In the genomic region with DNA sequence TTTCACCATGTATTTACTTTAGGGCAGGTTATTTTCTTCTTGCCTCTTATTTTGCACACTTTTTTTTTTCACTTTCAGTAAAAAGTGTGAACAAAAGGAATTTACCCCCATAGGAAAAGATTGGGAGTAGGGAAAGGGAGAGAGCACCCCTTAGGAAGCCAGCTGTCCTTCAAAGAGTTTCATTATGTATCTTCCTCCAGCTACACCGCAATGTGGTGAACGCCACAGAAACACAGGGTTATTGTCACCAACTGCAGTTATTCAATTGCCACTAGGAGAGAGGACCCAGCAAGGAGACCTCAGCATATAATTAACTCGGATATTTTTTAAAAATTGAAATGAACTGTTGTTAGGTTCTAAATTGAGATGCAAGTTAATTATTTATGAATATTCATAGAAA, we compare ENCODE assay signal across 8 cellular contexts.
A peak's percentile ranks its signal among the peaks of the same experiment; 100 is the strongest.
DNase-seq lines count a peak whose midpoint lies in the region; ATAC-seq and TF ChIP-seq lines count a peak whose summit lies in the region.

No MANE protein-coding gene starts in this region.

- TF ChIP-seq EP300 in tibial nerve (IDR thresholded peaks at IDR 0.05), result no peak

- CTCF ChIA-PET in activated CD4-positive, alpha-beta memory T cell treated with anti-CD3 and anti-CD28 coated beads for 36 hours (lab: Charles Lee), result interaction anchor here (0.7 to 2.3 kb wide), 8 partner anchors 9 to 1029 kb away, joined by 3 to 7 read pairs (median 4); no protein-coding TSS in a partner anchor

- H2AFZ ChIP-seq in neural progenitor cell (replicated peaks), result no peak overlapping the region

- TF ChIP-seq CTCF in neural progenitor cell (IDR thresholded peaks at IDR 0.05), result no peak
- TF ChIP-seq CTCF in tibial nerve (IDR thresholded peaks at IDR 0.05), result no peak

- no peak overlapping the region for H3K9ac ChIP-seq in neural progenitor cell

- no peaks in the 10 kb centered on the region for H4K20me1 ChIP-seq in neural progenitor cell (ENCODE audit: low read depth)

- peak overlapping the region; percentile 27 for H3K4me3 Mint-ChIP-seq in neural progenitor cell
- H3K4me3 Mint-ChIP-seq in activated CD4-positive, alpha-beta memory T cell treated with anti-CD3 and anti-CD28 coated beads for 36 hours, result no peak overlapping the region

- DNase-seq in NCI-H2107 treated with DMSO at 0.1 percent for 48 hours (lab: John Stamatoyannopoulos, UW; ENCODE audit: unreplicated experiment) (peak; percentile 68), NCI-H2107 (lab: John Stamatoyannopoulos, UW) (no peak), SHP77 treated with DMSO at 0.1 percent for 48 hours (lab: John Stamatoyannopoulos, UW) (peak; percentile 59), neural progenitor cell (ENCODE audit: low spot score) (peak; percentile 13), DMS 273 treated with DMSO at 0.1 percent for 48 hours (lab: John Stamatoyannopoulos, UW) (no peak), tibial nerve (ENCODE audit: low spot score in 2 of 2) (no peak)
- DNase-seq in activated CD4-positive, alpha-beta memory T cell treated with anti-CD3 and anti-CD28 coated beads for 36 hours, result no peak

- H3K9me3 ChIP-seq in neural progenitor cell (ENCODE audit: low read depth), result no peaks in the 10 kb centered on the region
- no peaks in the 10 kb centered on the region for H3K9me3 ChIP-seq in tibial nerve

- H3K36me3 Mint-ChIP-seq in neural progenitor cell, result no peaks in the 10 kb centered on the region
- H3K36me3 Mint-ChIP-seq in activated CD4-positive, alpha-beta memory T cell treated with anti-CD3 and anti-CD28 coated beads for 36 hours, result no peaks in the 10 kb centered on the region

- no peaks in the 10 kb centered on the region for H3K79me2 ChIP-seq in neural progenitor cell (ENCODE audit: low read depth)

- H3K4me3 ChIP-seq in neural progenitor cell (peak overlapping the region; percentile 12), tibial nerve (no peak overlapping the region)

- H3F3A ChIP-seq in neural progenitor cell (ENCODE audit: low read depth), result peaks cover 9% of the 10 kb centered on the region

- H3K27ac ChIP-seq in neural progenitor cell (peak overlapping the region; percentile 73), tibial nerve (no peak overlapping the region)

- H3K4me1 Mint-ChIP-seq in neural progenitor cell, result peaks cover 44% of the 10 kb centered on the region
- no peaks in the 10 kb centered on the region for H3K4me1 Mint-ChIP-seq in activated CD4-positive, alpha-beta memory T cell treated with anti-CD3 and anti-CD28 coated beads for 36 hours (ENCODE audit: low read depth)

- no peaks in the 10 kb centered on the region for H3K9me3 Mint-ChIP-seq in neural progenitor cell
- no peaks in the 10 kb centered on the region for H3K9me3 Mint-ChIP-seq in activated CD4-positive, alpha-beta memory T cell treated with anti-CD3 and anti-CD28 coated beads for 36 hours

- WGBS in tibial nerve, 2 donors, result 35 to 61% methylated on average over 3 of the region's 3 CpGs

- H3K27me3 ChIP-seq in neural progenitor cell (no peaks in the 10 kb centered on the region), tibial nerve (no peaks in the 10 kb centered on the region)

- POLR2A ChIA-PET in activated CD4-positive, alpha-beta memory T cell treated with anti-CD3 and anti-CD28 coated beads for 36 hours (lab: Charles Lee), result no interaction called here

- H3K27me3 Mint-ChIP-seq in neural progenitor cell (ENCODE audit: insufficient read depth, low read depth), result no peaks in the 10 kb centered on the region
- no peaks in the 10 kb centered on the region for H3K27me3 Mint-ChIP-seq in activated CD4-positive, alpha-beta memory T cell treated with anti-CD3 and anti-CD28 coated beads for 36 hours

- H3K4me1 ChIP-seq in neural progenitor cell, result peaks cover 24% of the 10 kb centered on the region
- peaks cover 0 to 14% (median 1%) of the 10 kb centered on the region in 4 donors for H3K4me1 ChIP-seq in tibial nerve

- H3K36me3 ChIP-seq in neural progenitor cell (no peaks in the 10 kb centered on the region), tibial nerve (no peaks in the 10 kb centered on the region)

- intact Hi-C loops in activated CD4-positive, alpha-beta memory T cell treated with anti-CD3 and anti-CD28 coated beads for 36 hours (cut with micrococcal nuclease), result loop anchor here (1.0 kb wide), 1 partner anchor 688 kb away; no protein-coding TSS in a partner anchor

- no peak for TF ChIP-seq POLR2A in tibial nerve (IDR thresholded peaks at IDR 0.05)

- H3K27ac Mint-ChIP-seq in neural progenitor cell, result peak overlapping the region; percentile 98
- H3K27ac Mint-ChIP-seq in activated CD4-positive, alpha-beta memory T cell treated with anti-CD3 and anti-CD28 coated beads for 36 hours, result no peak overlapping the region

- peak overlapping the region; percentile 63 for H3K4me2 ChIP-seq in neural progenitor cell

- peak; percentile 63 for ATAC-seq in HG03064 (IDR thresholded peaks at IDR 0.05; ENCODE audit: low read depth, unreplicated experiment)

Comparison
In these comparisons a context has a peak if more than half of its experiments do, and no peak if none do; other contexts are left out.
1. DNase-seq: peak in NCI-H2107 treated with DMSO at 0.1 percent for 48 hours (single experiment), SHP77 treated with DMSO at 0.1 percent for 48 hours (single experiment) and neural progenitor cell (single experiment); none in NCI-H2107 (single experiment), DMS 273 treated with DMSO at 0.1 percent for 48 hours (single experiment), tibial nerve (0 of 2) and activated CD4-positive, alpha-beta memory T cell treated with anti-CD3 and anti-CD28 coated beads for 36 hours (single experiment).